In the genomic region with DNA sequence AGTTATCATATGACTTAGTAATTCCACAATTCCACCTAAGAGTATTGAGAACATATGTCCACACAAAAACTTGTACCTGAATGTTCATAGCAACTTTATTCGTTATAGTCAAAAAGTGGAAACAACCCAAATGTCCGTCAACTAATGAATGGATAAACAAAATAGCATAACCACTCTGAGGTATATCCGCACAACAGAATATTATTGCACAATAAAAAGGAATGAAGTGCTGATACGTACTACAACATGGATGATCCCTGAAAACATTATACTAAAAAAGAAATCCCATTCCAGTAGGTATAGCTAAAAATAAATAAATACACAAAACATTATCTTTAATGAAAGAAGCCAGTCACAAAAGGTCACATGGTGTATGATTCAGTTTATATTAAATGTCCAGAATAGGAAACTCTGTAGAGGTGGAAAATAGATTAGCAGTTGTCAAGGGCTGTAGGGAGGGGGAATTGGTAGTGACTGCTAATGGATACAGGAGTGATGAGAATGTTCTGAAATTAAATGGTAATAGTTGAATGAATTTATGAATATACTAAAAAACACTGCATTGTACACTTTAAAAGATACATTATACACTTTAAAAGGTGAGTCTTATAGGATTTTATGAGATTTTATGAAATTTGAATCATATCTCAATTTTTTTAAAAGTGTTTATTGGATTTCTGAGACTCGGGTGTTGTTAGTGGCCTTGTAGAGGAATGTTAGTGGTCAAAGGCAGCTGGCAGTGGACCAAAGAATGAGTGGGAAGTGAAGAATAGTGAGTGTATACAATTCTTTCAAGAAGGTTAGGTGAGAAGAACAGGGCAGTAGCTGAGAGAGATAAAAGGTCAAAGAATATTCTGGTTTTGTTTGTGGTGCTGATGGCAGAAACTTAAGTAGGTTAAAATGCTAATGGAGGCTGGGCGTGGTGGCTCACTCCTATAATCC, we compare ENCODE assay signal across 18 cellular contexts. TPM values are rescaled to one million over a fixed set of nuclear protein-coding genes. Genes with fewer than 3 reads are reported as not detected.
A peak's percentile ranks its signal among the peaks of the same experiment; 100 is the strongest.
DNase-seq lines count a peak whose midpoint lies in the region; ATAC-seq, FAIRE-seq and TF ChIP-seq lines count a peak whose summit lies in the region.
"Had no signal": no experiment of that assay in that cellular context is flagged by ENCODE, and none has a peak within 500 bp of the region (broad histone marks: within the 10 kb centered on the region; RNA-seq: fewer than 3 reads in every experiment).

No MANE protein-coding gene starts in this region.

- no peaks in the 10 kb centered on the region for H3K36me3 Mint-ChIP-seq in nephron progenitor cell (ENCODE audit: low read depth)
- H3K36me3 Mint-ChIP-seq: natural killer cell treated with Interleukin-12 subunit alpha and Interleukin-12 subunit beta and Interleukin-15 and Interleukin-18, amount 100 ng/mL, for 72 hours had no signal

- no peak overlapping the region for H3K27ac ChIP-seq in pancreas
- H3K27ac ChIP-seq: stomach had no signal

- H3K27me3 Mint-ChIP-seq in nephron progenitor cell (ENCODE audit: low read depth, poor library complexity) = peaks cover 8% of the 10 kb centered on the region
- H3K27me3 Mint-ChIP-seq: activated CD4-positive, alpha-beta T cell treated with anti-CD3 and anti-CD28 coated beads for 36 hours; effector memory CD8-positive, alpha-beta T cell; natural killer cell treated with Interleukin-12 subunit alpha and Interleukin-12 subunit beta and Interleukin-15 and Interleukin-18, amount 100 ng/mL, for 72 hours had no signal

- TF ChIP-seq CTCF in cardiac fibroblast (IDR thresholded peaks at IDR 0.05; ENCODE audit: low read depth, low read length) (no peak), nephron progenitor cell (IDR thresholded peaks at IDR 0.05) (no peak), pancreas (IDR thresholded peaks at IDR 0.05) (no peak)

- DNase-seq in EH (ENCODE audit: low read depth) = peak; percentile 54
- DNase-seq in LoVo (ENCODE audit: low spot score) = peak; percentile 27
- peak; percentile 15 to 75 for DNase-seq in cardiac fibroblast (ENCODE audit: low read depth in 2 of 2)
- DNase-seq in nephron progenitor cell = no peak
- no peak for DNase-seq in NCI-H524 treated with DMSO at 0.1 percent for 48 hours (lab: John Stamatoyannopoulos, UW)
- no peak for DNase-seq in pancreas
- DNase-seq in activated T-cell treated with anti-CD3 and anti-CD28 coated beads, Interleukin-2, amount 50 U/mL, for 1 hour = no peak
- DNase-seq: activated CD4-positive, alpha-beta T cell treated with anti-CD3 and anti-CD28 coated beads for 36 hours; anterior cingulate cortex; effector memory CD8-positive, alpha-beta T cell; glutamatergic neuron; H7; NCI-H2171 treated with DMSO at 0.1 percent for 48 hours; stomach; T-helper 1 cell had no signal

- no peak overlapping the region for H3K4me3 Mint-ChIP-seq in nephron progenitor cell
- H3K4me3 Mint-ChIP-seq: activated CD4-positive, alpha-beta T cell treated with anti-CD3 and anti-CD28 coated beads for 36 hours; effector memory CD8-positive, alpha-beta T cell; natural killer cell treated with Interleukin-12 subunit alpha and Interleukin-12 subunit beta and Interleukin-15 and Interleukin-18, amount 100 ng/mL, for 72 hours had no signal

- H3K4me1 Mint-ChIP-seq in nephron progenitor cell = no peaks in the 10 kb centered on the region
- H3K4me1 Mint-ChIP-seq: activated CD4-positive, alpha-beta T cell treated with anti-CD3 and anti-CD28 coated beads for 36 hours had no signal

- intact Hi-C loops in pancreas (cut with DNase I) = no loop called here

- H3K36me3 ChIP-seq in pancreas = no peaks in the 10 kb centered on the region
- H3K36me3 ChIP-seq: stomach had no signal

- no peak for ATAC-seq in GM21367 (IDR thresholded peaks at IDR 0.05; ENCODE audit: unreplicated experiment)
- no peak for ATAC-seq in pancreas
- ATAC-seq: activated CD4-positive, alpha-beta T cell treated with anti-CD3 and anti-CD28 coated beads for 36 hours; effector memory CD8-positive, alpha-beta T cell; natural killer cell treated with Interleukin-12 subunit alpha and Interleukin-12 subunit beta and Interleukin-15 and Interleukin-18, amount 100 ng/mL, for 72 hours; sciatic nerve had no signal

- FAIRE-seq in pancreas (lab: Jason Lieb, UNC) = no peak

- WGBS in pancreas, 2 donors = 64 to 75% methylated on average over 6 of the region's 6 CpGs

- no peaks in the 10 kb centered on the region for H3K27me3 ChIP-seq in pancreas
- H3K27me3 ChIP-seq: stomach had no signal

- no peaks in the 10 kb centered on the region for H3K9me3 Mint-ChIP-seq in nephron progenitor cell
- H3K9me3 Mint-ChIP-seq: effector memory CD8-positive, alpha-beta T cell; natural killer cell treated with Interleukin-12 subunit alpha and Interleukin-12 subunit beta and Interleukin-15 and Interleukin-18, amount 100 ng/mL, for 72 hours had no signal

- H3K27ac Mint-ChIP-seq in nephron progenitor cell = peak overlapping the region; percentile 2
- H3K27ac Mint-ChIP-seq: activated CD4-positive, alpha-beta T cell treated with anti-CD3 and anti-CD28 coated beads for 36 hours had no signal

- no peak overlapping the region for H3K4me3 ChIP-seq in cardiac fibroblast (replicated peaks in 1 of 2; ENCODE audit: low read depth in 2 of 2, low read length in 2 of 2)
- H3K4me3 ChIP-seq in pancreas = no peak overlapping the region
- H3K4me3 ChIP-seq: stomach had no signal

- H3K4me1 ChIP-seq in pancreas = no peaks in the 10 kb centered on the region
- H3K4me1 ChIP-seq: stomach had no signal

- no peaks in the 10 kb centered on the region for H3K9me3 ChIP-seq in pancreas
- H3K9me3 ChIP-seq: stomach had no signal

RNA-seq across cellular contexts. Expression of a gene that starts 36.3 kb away (rescaled TPM):
- 10 to 100 TPM in 1 of 6 donors, 1 to 10 TPM in 5; 5.6 to 12.1 (median 7.2) TPM for total RNA-seq in pancreas
- 1 to 10 TPM; 5.9 to 9.9 TPM for polyA plus RNA-seq in pancreas

Comparison
In these comparisons a context has a peak if more than half of its experiments do, and no peak if none do; other contexts are left out.
1. DNase-seq: peak in EH (single experiment), LoVo (single experiment) and cardiac fibroblast (2 of 2); none in nephron progenitor cell (single experiment), NCI-H524 treated with DMSO at 0.1 percent for 48 hours (single experiment), pancreas (0 of 6) and activated T-cell treated with anti-CD3 and anti-CD28 coated beads, Interleukin-2, amount 50 U/mL, for 1 hour (single experiment).